In genomic region chr2:129334128-129334527, GRCh38 we compare ENCODE assay signal across 18 cellular contexts.
DNase-seq lines count a peak whose midpoint lies in the region; ATAC-seq and TF ChIP-seq lines count a peak whose summit lies in the region.
"Had no signal": no experiment of that assay in that cellular context is flagged by ENCODE, and none has a peak within 500 bp of the region (broad histone marks: within the 10 kb centered on the region; RNA-seq: fewer than 3 reads in every experiment).

No MANE protein-coding gene starts in this region.

- H3K4me1 Mint-ChIP-seq in H9, result peaks cover 2 to 4% of the 10 kb centered on the region in 2 experiments; a peak in 2 of 4 replicates
- H3K4me1 Mint-ChIP-seq: CD14-positive monocyte; CD4-positive, alpha-beta memory T cell had no signal

- intact Hi-C loops in Right ventricle myocardium superior (cut with DNase I), result no loop called here
- intact Hi-C loops in left ventricle myocardium superior (cut with micrococcal nuclease), result no loop called here

- H3K79me2 ChIP-seq in H9 (ENCODE audit: insufficient read depth, low read length), result no peaks in the 10 kb centered on the region

- no peak overlapping the region for H2BK5ac ChIP-seq in H9 (ENCODE audit: insufficient read length, low read length)

- H2BK20ac ChIP-seq in H9 (ENCODE audit: low read depth, low read length, poor library complexity, severe bottlenecking), result no peak overlapping the region

- H3K9me3 Mint-ChIP-seq in H9, result peaks cover 3 to 6% of the 10 kb centered on the region in 2 experiments; a peak in 4 of 5 replicates

- H3K27ac Mint-ChIP-seq in H9, result no peak overlapping the region
- H3K27ac Mint-ChIP-seq: CD14-positive monocyte; CD4-positive, alpha-beta memory T cell had no signal

- no peak overlapping the region for H3K14ac ChIP-seq in H9 (ENCODE audit: insufficient read depth, low read length)

- no peaks in the 10 kb centered on the region for H3K23me2 ChIP-seq in H9 (ENCODE audit: insufficient read length, low read depth, low read length, poor library complexity, severe bottlenecking)

- no peaks in the 10 kb centered on the region for H3K79me1 ChIP-seq in H9 (ENCODE audit: insufficient read depth, low read depth, low read length, poor library complexity, severe bottlenecking)

- no peak overlapping the region for H3K18ac ChIP-seq in H9 (ENCODE audit: insufficient read length, low read depth, low read length)

- no CpG with 5 or more reads among the region's 5 CpGs for WGBS in H9 (ENCODE audit: extremely low coverage, insufficient read length, low lambda C conversion rate)

- no peaks in the 10 kb centered on the region for H3K4me1 ChIP-seq in H9 (ENCODE audit: insufficient read depth, low read length)
- H3K4me1 ChIP-seq in skeletal muscle tissue (ENCODE audit: control insufficient read depth in 3 of 3, insufficient read depth in 3 of 3, low read length in 3 of 3), result peaks cover 19 to 25% (median 23%) of the 10 kb centered on the region in 3 donors
- H3K4me1 ChIP-seq: A549, BLaER1 had no signal

- DNase-seq in Right ventricle myocardium superior, result no peak
- no peak for DNase-seq in left ventricle myocardium superior
- peak; percentile 45 for DNase-seq in H9
- DNase-seq in iPS-NIHi11 (ENCODE audit: low spot score), result peak; percentile 40
- DNase-seq in activated effector memory CD4-positive, alpha-beta T cell treated with Interleukin-2 at 50 U/mL for 16 hours, result no peak
- DNase-seq in OCI-M1 (lab: John Stamatoyannopoulos, UW), result no peak
- DNase-seq: CD4-positive, alpha-beta memory T cell; DMS153; DMS79; GDM1; HCEC 1CT; IMR-90 had no signal

- H3K4me3 Mint-ChIP-seq in H9, result no peak overlapping the region
- H3K4me3 Mint-ChIP-seq: CD14-positive monocyte; CD4-positive, alpha-beta memory T cell had no signal

- H3T11ph ChIP-seq in H9 (ENCODE audit: low read length), result no peak overlapping the region

- H4K8ac ChIP-seq in H9 (replicated peaks; ENCODE audit: insufficient read length, low read depth, low read length), result no peak overlapping the region

- H3K27me3 Mint-ChIP-seq in H9 (ENCODE audit: low read depth), result 0 out of 2 replicates have a peak, but pooled peaks cover 1% of the 10 kb centered on the region

- ATAC-seq in Right ventricle myocardium superior (ENCODE audit: poor library complexity) (peak; percentile 21), left ventricle myocardium superior (no peak), HG03442 (IDR thresholded peaks at IDR 0.05; ENCODE audit: unreplicated experiment) (no peak)
- ATAC-seq: A549 had no signal

- H4K5ac ChIP-seq in H9 (ENCODE audit: insufficient read length, low read depth, low read length), result no peak overlapping the region

- no peak overlapping the region for H2AFZ ChIP-seq in H9 (ENCODE audit: low read length)

- no peak overlapping the region for H2AK5ac ChIP-seq in H9 (ENCODE audit: insufficient read length, low read length)

- no peak overlapping the region for H4K91ac ChIP-seq in H9 (ENCODE audit: insufficient read length, low read depth, low read length)

- no peak overlapping the region for H3K4me2 ChIP-seq in H9 (ENCODE audit: insufficient read depth, insufficient read length, low read length)
- H3K4me2 ChIP-seq: A549, BLaER1 had no signal

- no peak overlapping the region for H3K27ac ChIP-seq in H9 (ENCODE audit: insufficient read length, low read depth, low read length)
- H3K27ac ChIP-seq in skeletal muscle tissue (ENCODE audit: low read depth, low read length), result peak overlapping the region; percentile 1
- H3K27ac ChIP-seq: 22Rv1, A549, BLaER1 had no signal

- no peak overlapping the region for H2BK12ac ChIP-seq in H9 (ENCODE audit: insufficient read length, low read depth, low read length)

- H3K9me3 ChIP-seq in H9 (ENCODE audit: control insufficient read depth, low read depth, low read length) (no peaks in the 10 kb centered on the region), skeletal muscle tissue (ENCODE audit: control insufficient read depth in 3 of 3, low read length in 3 of 3) (peaks cover 0 to 3% (median 0%) of the 10 kb centered on the region in 3 donors)
- H3K9me3 ChIP-seq: A549 had no signal

- no peak overlapping the region for H3K56ac ChIP-seq in H9 (ENCODE audit: insufficient read length, low read depth, low read length)

- no peak overlapping the region for H2BK120ac ChIP-seq in H9 (ENCODE audit: low read depth, low read length, poor library complexity, severe bottlenecking)

- H3K27me3 ChIP-seq in H9 (ENCODE audit: insufficient read depth, low read length) (no peaks in the 10 kb centered on the region), skeletal muscle tissue (ENCODE audit: control insufficient read depth in 3 of 3, insufficient read depth in 3 of 3, low read length in 3 of 3) (no peaks in the 10 kb centered on the region)
- H3K27me3 ChIP-seq: BLaER1 had no signal

- no peak overlapping the region for H3K4ac ChIP-seq in H9 (ENCODE audit: low read depth, low read length)

- H3K36me3 ChIP-seq in skeletal muscle tissue (ENCODE audit: control insufficient read depth in 3 of 3, insufficient read depth in 3 of 3, low read length in 3 of 3), result no peaks in the 10 kb centered on the region
- H3K36me3 ChIP-seq: BLaER1 had no signal

- no peaks in the 10 kb centered on the region for H4K20me1 ChIP-seq in H9 (ENCODE audit: control insufficient read depth, insufficient read depth, insufficient read length)
- H4K20me1 ChIP-seq: BLaER1 had no signal

- no peak for TF ChIP-seq CTCF in H9 (conservative IDR thresholded peaks at IDR 0.05)

- no peak overlapping the region for H2BK15ac ChIP-seq in H9 (ENCODE audit: low read depth, low read length)

- H3K9ac ChIP-seq in H9 (ENCODE audit: extremely low read depth, insufficient read length, low read length) (no peak overlapping the region), skeletal muscle tissue (ENCODE audit: low read depth in 1 of 3, low read length in 3 of 3) (no peak overlapping the region)
- H3K9ac ChIP-seq: BLaER1 had no signal

- H3K36me3 Mint-ChIP-seq in H9 (ENCODE audit: insufficient read depth in 1 of 3, low read depth in 3 of 3), result no peaks in the 10 kb centered on the region; a peak in 1 of 7 replicates
- H3K36me3 Mint-ChIP-seq: CD14-positive monocyte; CD4-positive, alpha-beta memory T cell had no signal

- H3K23ac ChIP-seq in H9 (ENCODE audit: insufficient read length, low read depth, low read length), result no peak overlapping the region

- peak overlapping the region in 1 of 3 donors; percentile 13 for H3K4me3 ChIP-seq in skeletal muscle tissue (ENCODE audit: low read length in 3 of 3)
- H3K4me3 ChIP-seq: A549, BLaER1 had no signal

Comparison
In these comparisons a context has a peak if more than half of its experiments do, and no peak if none do; other contexts are left out.
1. DNase-seq: peak in H9 (single experiment) and iPS-NIHi11 (single experiment); none in Right ventricle myocardium superior (single experiment), left ventricle myocardium superior (single experiment), activated effector memory CD4-positive, alpha-beta T cell treated with Interleukin-2 at 50 U/mL for 16 hours (single experiment) and OCI-M1 (single experiment).